Comparison of ENCODE assay signal across 32 cellular contexts in the genomic region with DNA sequence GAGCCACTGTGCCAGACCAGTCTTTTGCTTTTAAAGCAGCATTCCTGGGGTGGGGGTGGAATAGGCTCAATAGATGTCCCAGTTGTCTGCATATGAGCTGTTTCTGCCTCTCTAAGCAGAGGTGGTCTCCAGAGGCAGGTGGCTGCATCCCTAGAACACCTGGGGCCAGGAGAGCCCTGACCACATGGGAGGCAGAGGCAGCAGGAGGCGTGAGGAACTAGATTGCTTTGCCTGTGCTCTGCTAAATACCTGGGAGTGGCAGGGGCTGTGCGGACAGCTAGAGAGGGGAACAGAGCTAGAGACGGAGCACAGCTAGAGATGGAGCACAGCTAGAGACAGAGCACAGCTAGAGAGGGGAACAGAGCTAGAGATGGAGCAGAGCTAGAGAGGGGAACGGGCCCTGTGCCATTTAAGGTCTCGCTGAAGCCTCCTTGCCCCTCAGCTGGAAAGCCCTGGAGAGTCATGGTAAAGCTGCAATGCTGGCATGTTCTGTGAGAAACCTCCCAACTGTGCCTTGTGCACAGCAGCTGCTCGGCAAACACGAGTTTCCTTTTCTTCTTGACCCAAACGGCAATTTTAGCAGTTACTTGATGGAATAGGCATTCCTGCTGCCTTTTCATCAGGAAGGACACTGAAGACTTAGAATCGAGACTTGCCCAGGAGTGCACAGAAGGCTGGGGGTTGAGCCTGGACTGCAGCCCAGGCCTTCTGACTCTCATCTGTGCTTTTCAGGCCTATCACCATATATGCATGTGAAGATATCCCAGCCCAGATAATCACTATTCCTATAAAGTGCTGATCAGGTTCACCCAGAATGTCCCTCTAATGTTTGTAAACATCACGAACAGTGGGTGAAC. TPM values are rescaled to one million over a fixed set of nuclear protein-coding genes. Genes with fewer than 3 reads are reported as not detected.
DNase-seq lines count a peak whose midpoint lies in the region; ATAC-seq and TF ChIP-seq lines count a peak whose summit lies in the region.
"Had no signal": no experiment of that assay in that cellular context is flagged by ENCODE, and none has a peak within 500 bp of the region (broad histone marks: within the 10 kb centered on the region; RNA-seq: fewer than 3 reads in every experiment).

No MANE protein-coding gene starts in this region.

- H3K9me3 Mint-ChIP-seq in GM23338 = peaks cover 43% of the 10 kb centered on the region
- H3K9me3 Mint-ChIP-seq in activated CD4-positive, alpha-beta T cell treated with anti-CD3 and anti-CD28 coated beads, Interleukin-2, amount 10 ng/mL, durations not matched to agents 24 days and 14 days = peaks cover 10% of the 10 kb centered on the region

- H3K27ac ChIP-seq in GM23338 (ENCODE audit: low read depth) (0 out of 2 replicates have a peak overlapping the region, but pooled peaks have one; percentile 32), gastroesophageal sphincter (peak overlapping the region; percentile 43 to 79 (median 59)), sigmoid colon (peak overlapping the region; percentile 46 to 81 (median 59))
- H3K27ac ChIP-seq: BLaER1 treated with 17β-estradiol and CSF1 and Interleukin-3, amounts not matched to agents 10 nM and 100 nM; breast epithelium; colonic mucosa; HL-60; upper lobe of right lung had no signal

- H3K27me3 ChIP-seq in GM23338 (ENCODE audit: insufficient read depth) (no peaks in the 10 kb centered on the region), gastroesophageal sphincter (no peaks in the 10 kb centered on the region), sigmoid colon (no peaks in the 10 kb centered on the region)
- H3K27me3 ChIP-seq: BLaER1 treated with 17β-estradiol and CSF1 and Interleukin-3, amounts not matched to agents 10 nM and 100 nM; breast epithelium; colonic mucosa; upper lobe of right lung had no signal

- H3K9me2 ChIP-seq in GM23338 (ENCODE audit: insufficient read depth) = 0 out of 2 replicates have a peak, but pooled peaks cover 8% of the 10 kb centered on the region

- H3K9me3 ChIP-seq in gastroesophageal sphincter (no peaks in the 10 kb centered on the region), sigmoid colon (peaks cover 0 to 4% (median 0%) of the 10 kb centered on the region in 4 donors)
- H3K9me3 ChIP-seq: colonic mucosa, upper lobe of right lung had no signal

- DNase-seq in GM23338 (ENCODE audit: low spot score) (peak; percentile 50), astrocyte of the spinal cord (ENCODE audit: low read depth, low spot score) (peak; percentile 10), sigmoid colon (no peak), midbrain (lab: John Stamatoyannopoulos, UW) (no peak), NCI-H187 treated with DMSO at 0.1 percent for 48 hours (lab: John Stamatoyannopoulos, UW) (no peak)
- DNase-seq in activated CD4-positive, alpha-beta T cell treated with anti-CD3 and anti-CD28 coated beads, Interleukin-2, amount 10 ng/mL, durations not matched to agents 24 days and 14 days = no peak
- DNase-seq: activated CD4-positive, alpha-beta T cell treated with anti-CD3 and anti-CD28 coated beads for 1 hour; activated CD8-positive, alpha-beta memory T cell treated with anti-CD3 and anti-CD28 coated beads for 24 hours; activated effector memory CD4-positive, alpha-beta T cell treated with anti-CD3 and anti-CD28 coated beads, Interleukin-2, amount 50 U/mL, for 16 hours; colonic mucosa; DMS79 treated with DMSO at 0.1 percent for 48 hours; effector memory CD8-positive, alpha-beta T cell; hippocampal formation; immature natural killer cell; left ventricle myocardium superior; naive thymus-derived CD4-positive, alpha-beta T cell; NCI-H2171; NCI-H510A; stimulated activated CD4-positive, alpha-beta T cell treated with anti-CD3 and anti-CD28 coated beads, Interleukin-4, amount 100 ng/mL, for 1 hour; substantia nigra; T-helper 1 cell; upper lobe of right lung had no signal

- H3K79me2 ChIP-seq in GM23338 (replicated peaks; ENCODE audit: insufficient read depth) = no peaks in the 10 kb centered on the region

- H3K4me3 Mint-ChIP-seq in GM23338 = no peak overlapping the region
- H3K4me3 Mint-ChIP-seq in activated CD4-positive, alpha-beta T cell treated with anti-CD3 and anti-CD28 coated beads, Interleukin-2, amount 10 ng/mL, durations not matched to agents 24 days and 14 days = no peak overlapping the region
- H3K4me3 Mint-ChIP-seq: effector memory CD8-positive, alpha-beta T cell; immature natural killer cell; naive thymus-derived CD4-positive, alpha-beta T cell had no signal

- H3K27me3 Mint-ChIP-seq in GM23338 (ENCODE audit: insufficient read depth, low read depth, poor library complexity) = peaks cover 5% of the 10 kb centered on the region
- no peaks in the 10 kb centered on the region for H3K27me3 Mint-ChIP-seq in activated CD4-positive, alpha-beta T cell treated with anti-CD3 and anti-CD28 coated beads, Interleukin-2, amount 10 ng/mL, durations not matched to agents 24 days and 14 days

- peaks cover 8% of the 10 kb centered on the region; the same call in 2 of the 3 replicates for H3K4me1 Mint-ChIP-seq in GM23338
- H3K4me1 Mint-ChIP-seq in activated CD4-positive, alpha-beta T cell treated with anti-CD3 and anti-CD28 coated beads, Interleukin-2, amount 10 ng/mL, durations not matched to agents 24 days and 14 days = no peaks in the 10 kb centered on the region
- H3K4me1 Mint-ChIP-seq: immature natural killer cell; naive thymus-derived CD4-positive, alpha-beta T cell had no signal

- H4K20me1 ChIP-seq in GM23338 (replicated peaks; ENCODE audit: insufficient read depth) = no peaks in the 10 kb centered on the region; the same call in 1 of the 2 replicates
- H4K20me1 ChIP-seq: BLaER1 treated with 17β-estradiol and CSF1 and Interleukin-3, amounts not matched to agents 10 nM and 100 nM had no signal

- H3K4me1 ChIP-seq in GM23338 (ENCODE audit: insufficient read depth) (peaks cover 6% of the 10 kb centered on the region; the same call in 1 of the 2 replicates), gastroesophageal sphincter (peaks cover 0 to 28% (median 0%) of the 10 kb centered on the region in 3 donors), sigmoid colon (peaks cover 0 to 45% (median 28%) of the 10 kb centered on the region in 4 donors)
- H3K4me1 ChIP-seq: BLaER1 treated with 17β-estradiol and CSF1 and Interleukin-3, amounts not matched to agents 10 nM and 100 nM; breast epithelium; colonic mucosa; upper lobe of right lung had no signal

- H2AFZ ChIP-seq in GM23338 = no peak overlapping the region

- peaks cover 46% of the 10 kb centered on the region for H3K36me3 Mint-ChIP-seq in GM23338 (ENCODE audit: low read depth)
- H3K36me3 Mint-ChIP-seq in activated CD4-positive, alpha-beta T cell treated with anti-CD3 and anti-CD28 coated beads, Interleukin-2, amount 10 ng/mL, durations not matched to agents 24 days and 14 days (ENCODE audit: low read depth) = peaks cover 34% of the 10 kb centered on the region
- H3K36me3 Mint-ChIP-seq: immature natural killer cell had no signal

- in situ Hi-C loops in astrocyte of the spinal cord (cut with HindIII; ENCODE audit: low sequenced_read_pairs) = no loop called here

- H3K4me2 ChIP-seq in GM23338 = no peak overlapping the region
- H3K4me2 ChIP-seq: BLaER1 treated with 17β-estradiol and CSF1 and Interleukin-3, amounts not matched to agents 10 nM and 100 nM had no signal

- H3K36me3 ChIP-seq in GM23338 (ENCODE audit: insufficient read depth) (peaks cover 16% of the 10 kb centered on the region), gastroesophageal sphincter (no peaks in the 10 kb centered on the region), sigmoid colon (no peaks in the 10 kb centered on the region)
- H3K36me3 ChIP-seq: breast epithelium, colonic mucosa, upper lobe of right lung had no signal

- peak overlapping the region; percentile 36; the same call in 1 of the 2 replicates for H3K27ac Mint-ChIP-seq in GM23338
- H3K27ac Mint-ChIP-seq in activated CD4-positive, alpha-beta T cell treated with anti-CD3 and anti-CD28 coated beads, Interleukin-2, amount 10 ng/mL, durations not matched to agents 24 days and 14 days = no peak overlapping the region
- H3K27ac Mint-ChIP-seq: immature natural killer cell; naive thymus-derived CD4-positive, alpha-beta T cell had no signal

- no peaks in the 10 kb centered on the region for H3F3A ChIP-seq in GM23338 (replicated peaks; ENCODE audit: low read depth)

- TF ChIP-seq POLR2A in gastroesophageal sphincter (IDR thresholded peaks at IDR 0.05) (no peak), sigmoid colon (IDR thresholded peaks at IDR 0.05) (no peak), GM18505 (IDR thresholded peaks at IDR 0.05; ENCODE audit: borderline replicate concordance, extremely low read depth, insufficient read depth, insufficient read length) (no peak)

- 48 to 55% methylated on average over 8 to 9 of the region's 10 CpGs for WGBS in gastroesophageal sphincter (ENCODE audit: low coverage in 1 of 2), 2 donors
- 84 to 86% methylated on average over 10 of the region's 10 CpGs for WGBS in sigmoid colon, 2 donors

- TF ChIP-seq EP300 in gastroesophageal sphincter (IDR thresholded peaks at IDR 0.05) (no peak), sigmoid colon (IDR thresholded peaks at IDR 0.05) (no peak)

- intact Hi-C loops in sigmoid colon (cut with DNase I) = no loop called here
- intact Hi-C loops in activated CD4-positive, alpha-beta T cell treated with anti-CD3 and anti-CD28 coated beads, Interleukin-2, amount 10 ng/mL, durations not matched to agents 24 days and 14 days (cut with micrococcal nuclease) = no loop called here

- ATAC-seq in GM23338 = peak; percentile 85
- ATAC-seq in gastroesophageal sphincter = no peak
- ATAC-seq in GM18505 (IDR thresholded peaks at IDR 0.05; ENCODE audit: unreplicated experiment) = no peak
- ATAC-seq: effector memory CD8-positive, alpha-beta T cell; left ventricle myocardium superior; naive thymus-derived CD4-positive, alpha-beta T cell; upper lobe of right lung had no signal

- TF ChIP-seq CTCF in GM23338 (conservative IDR thresholded peaks at IDR 0.05; ENCODE audit: low read depth in 2 of 2) (no peak), astrocyte of the spinal cord (IDR thresholded peaks at IDR 0.05; ENCODE audit: low read depth, low read length) (no peak), gastroesophageal sphincter (IDR thresholded peaks at IDR 0.05) (no peak), sigmoid colon (IDR thresholded peaks at IDR 0.05) (no peak)

- H3K4me3 ChIP-seq in GM23338 = no peak overlapping the region
- no peak overlapping the region for H3K4me3 ChIP-seq in astrocyte of the spinal cord (ENCODE audit: low read depth, low read length)
- H3K4me3 ChIP-seq in gastroesophageal sphincter = no peak overlapping the region
- H3K4me3 ChIP-seq in sigmoid colon = no peak overlapping the region
- H3K4me3 ChIP-seq: BLaER1 treated with 17β-estradiol and CSF1 and Interleukin-3, amounts not matched to agents 10 nM and 100 nM; breast epithelium; colonic mucosa; upper lobe of right lung had no signal

RNA-seq across cellular contexts. Expression of a gene that starts 28.9 kb away (rescaled TPM):
- total RNA-seq in GM23338 (2014; rRNA removed; shearing (Covaris generic)) = not detected in 2 replicates
- polyA plus RNA-seq in GM23338 (2016; fragmentation: Nextera tagmentation; extraction: Ambion mirVana) (0.17 and 0.23 TPM in 2 replicates), sigmoid colon (not detected)
- total RNA-seq in gastroesophageal sphincter (under 1 TPM in 1 of 4 donors, not detected in 3; 0.27 TPM), sigmoid colon (not detected)
- 0.21 TPM in 1 of 2 replicates, not detected in the other for total RNA-seq in activated CD4-positive, alpha-beta T cell treated with anti-CD3 and anti-CD28 coated beads, Interleukin-2, amount 10 ng/mL, durations not matched to agents 24 days and 14 days
- total RNA-seq: breast epithelium; colonic mucosa; frontal cortex; left ventricle myocardium superior; mesenteric fat pad; naive thymus-derived CD4-positive, alpha-beta T cell; osteoblast; renal cortical epithelial cell; upper lobe of right lung had no signal
- polyA plus RNA-seq: esophagus; immature natural killer cell; naive thymus-derived CD4-positive, alpha-beta T cell had no signal

Comparison
In these comparisons a context has a peak if more than half of its experiments do, and no peak if none do; other contexts are left out.
1. DNase-seq: peak in GM23338 (single experiment) and astrocyte of the spinal cord (single experiment); none in sigmoid colon (single experiment), midbrain (single experiment), activated CD4-positive, alpha-beta T cell treated with anti-CD3 and anti-CD28 coated beads, Interleukin-2, amount 10 ng/mL, durations not matched to agents 24 days and 14 days (single experiment) and NCI-H187 treated with DMSO at 0.1 percent for 48 hours (single experiment).
2. Peak in every context shown above with its lines, with median percentiles within 50 percentile points of each other: H3K27ac ChIP-seq.